ENCODE assay signal across 8 cellular contexts in the genomic region with DNA sequence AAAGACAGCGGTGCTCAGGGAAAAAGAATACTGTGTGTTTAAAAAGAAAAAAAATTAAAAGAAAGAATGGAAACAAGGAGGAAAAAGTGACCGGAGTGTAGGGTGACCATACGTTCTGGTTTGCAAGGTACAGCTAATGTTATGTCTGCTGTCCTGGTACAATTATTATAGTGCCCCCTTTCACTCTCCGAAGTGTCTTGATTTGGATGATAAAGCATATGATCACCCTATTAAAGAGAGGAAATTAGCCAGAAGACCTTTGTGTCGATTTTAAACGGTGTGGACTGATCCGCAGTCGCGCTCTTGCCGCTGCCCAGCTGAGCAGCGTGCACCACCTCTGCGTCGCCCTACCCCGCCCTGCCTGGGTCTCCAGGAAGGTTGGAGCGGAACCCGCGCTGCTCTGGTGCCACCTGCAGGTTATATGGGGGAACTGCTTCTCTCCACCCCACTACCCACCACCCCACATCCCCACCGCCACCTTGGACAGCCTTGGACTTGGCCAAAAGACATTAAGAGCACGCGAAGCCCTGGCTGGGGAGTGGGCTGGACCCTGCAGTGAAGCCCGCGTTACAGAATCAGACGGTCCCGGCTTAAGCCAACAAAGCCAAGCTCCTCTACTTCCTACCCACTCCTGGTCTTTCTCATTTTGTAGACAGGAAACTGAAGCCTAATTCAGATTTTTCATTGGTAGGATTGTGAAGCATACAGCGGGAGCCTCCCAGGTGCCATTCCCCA. TPM values are rescaled to one million over a fixed set of nuclear protein-coding genes. Genes with fewer than 3 reads are reported as not detected.
DNase-seq lines count a peak whose midpoint lies in the region; ATAC-seq and TF ChIP-seq lines count a peak whose summit lies in the region.

No MANE protein-coding gene starts in this region.

- H3K9ac ChIP-seq in BLaER1 (no peak overlapping the region; the same call in 1 of the 2 replicates), Karpas-422 (ENCODE audit: low read length) (no peak overlapping the region), neural progenitor cell (no peak overlapping the region)

- H3K79me2 ChIP-seq in Karpas-422 (ENCODE audit: low read length) (no peaks in the 10 kb centered on the region), neural progenitor cell (ENCODE audit: low read depth) (no peaks in the 10 kb centered on the region)

- H3K9me3 Mint-ChIP-seq in neural progenitor cell = peaks cover 1% of the 10 kb centered on the region
- no peaks in the 10 kb centered on the region for H3K9me3 Mint-ChIP-seq in stimulated activated naive CD8-positive, alpha-beta T cell treated with anti-CD3 and anti-CD28 coated beads, Interleukin-15, Interleukin-2, amounts not matched to agents 100 ng/mL and 50 ng/mL, for 24 hours

- peaks cover 7% of the 10 kb centered on the region for H3K4me1 Mint-ChIP-seq in neural progenitor cell
- peaks cover 9% of the 10 kb centered on the region for H3K4me1 Mint-ChIP-seq in stimulated activated naive CD8-positive, alpha-beta T cell treated with anti-CD3 and anti-CD28 coated beads, Interleukin-15, Interleukin-2, amounts not matched to agents 100 ng/mL and 50 ng/mL, for 24 hours (ENCODE audit: low read depth)

- H3K27ac Mint-ChIP-seq in neural progenitor cell = no peak overlapping the region
- H3K27ac Mint-ChIP-seq in stimulated activated naive CD8-positive, alpha-beta T cell treated with anti-CD3 and anti-CD28 coated beads, Interleukin-15, Interleukin-2, amounts not matched to agents 100 ng/mL and 50 ng/mL, for 24 hours = no peak overlapping the region

- peaks cover 4% of the 10 kb centered on the region for H3F3A ChIP-seq in neural progenitor cell (ENCODE audit: low read depth)

- peak; percentile 92 for DNase-seq in Karpas-422
- DNase-seq in RPMI7951 (ENCODE audit: low read depth) = peak; percentile 70
- DNase-seq in activated T-helper 1 cell treated with anti-CD3 and anti-CD28 coated beads, Interleukin-2, amount 50 U/mL, for 16 hours (ENCODE audit: low read depth in 1 of 2, low spot score in 1 of 2) = peak; percentile 60 to 66
- DNase-seq in fibroblast of villous mesenchyme (ENCODE audit: low read depth) = peak; percentile 71
- peak; percentile 92 for DNase-seq in neural progenitor cell (ENCODE audit: low spot score)

- TF ChIP-seq CTCF in fibroblast of villous mesenchyme (IDR thresholded peaks at IDR 0.05; ENCODE audit: insufficient read depth, low read depth, low read length) (peak; percentile 76), neural progenitor cell (IDR thresholded peaks at IDR 0.05) (peak; percentile 82)

- H3K9me3 ChIP-seq in BLaER1 (no peaks in the 10 kb centered on the region), Karpas-422 (ENCODE audit: low read length) (no peaks in the 10 kb centered on the region), neural progenitor cell (ENCODE audit: low read depth) (no peaks in the 10 kb centered on the region)

- H3K27ac ChIP-seq in BLaER1 (no peak overlapping the region), Karpas-422 (ENCODE audit: low read length) (no peak overlapping the region), neural progenitor cell (no peak overlapping the region)

- H3K36me3 Mint-ChIP-seq in neural progenitor cell = no peaks in the 10 kb centered on the region
- H3K36me3 Mint-ChIP-seq in stimulated activated naive CD8-positive, alpha-beta T cell treated with anti-CD3 and anti-CD28 coated beads, Interleukin-15, Interleukin-2, amounts not matched to agents 100 ng/mL and 50 ng/mL, for 24 hours (ENCODE audit: low read depth) = no peaks in the 10 kb centered on the region

- no peaks in the 10 kb centered on the region for H3K36me3 ChIP-seq in BLaER1
- no peaks in the 10 kb centered on the region for H3K36me3 ChIP-seq in Karpas-422 (ENCODE audit: insufficient read depth, low read length)
- no peaks in the 10 kb centered on the region for H3K36me3 ChIP-seq in neural progenitor cell

- H3K27me3 ChIP-seq in BLaER1 (no peaks in the 10 kb centered on the region), Karpas-422 (ENCODE audit: low read length) (no peaks in the 10 kb centered on the region), neural progenitor cell (peaks cover 13% of the 10 kb centered on the region)

- H3K4me1 ChIP-seq in BLaER1 = peaks cover 5% of the 10 kb centered on the region; the same call in 1 of the 2 replicates
- peaks cover 8% of the 10 kb centered on the region for H3K4me1 ChIP-seq in Karpas-422 (ENCODE audit: low read length)
- no peaks in the 10 kb centered on the region for H3K4me1 ChIP-seq in neural progenitor cell

- ATAC-seq in GM19467 (IDR thresholded peaks at IDR 0.05; ENCODE audit: unreplicated experiment) = peak; percentile 75

- peak overlapping the region; percentile 77 for H3K4me2 ChIP-seq in BLaER1
- H3K4me2 ChIP-seq in Karpas-422 (ENCODE audit: low read depth, low read length, poor library complexity, severe bottlenecking) = peak overlapping the region; percentile 33
- peak overlapping the region; percentile 73 for H3K4me2 ChIP-seq in neural progenitor cell

- peaks cover 6% of the 10 kb centered on the region for H3K27me3 Mint-ChIP-seq in neural progenitor cell (ENCODE audit: insufficient read depth, low read depth)
- peaks cover 58% of the 10 kb centered on the region for H3K27me3 Mint-ChIP-seq in stimulated activated naive CD8-positive, alpha-beta T cell treated with anti-CD3 and anti-CD28 coated beads, Interleukin-15, Interleukin-2, amounts not matched to agents 100 ng/mL and 50 ng/mL, for 24 hours

- H4K20me1 ChIP-seq in BLaER1 = no peaks in the 10 kb centered on the region
- no peaks in the 10 kb centered on the region for H4K20me1 ChIP-seq in Karpas-422 (ENCODE audit: insufficient read depth, low read depth, low read length)
- no peaks in the 10 kb centered on the region for H4K20me1 ChIP-seq in neural progenitor cell (ENCODE audit: low read depth)

- peak overlapping the region; percentile 66 for H3K4me3 Mint-ChIP-seq in neural progenitor cell
- H3K4me3 Mint-ChIP-seq in stimulated activated naive CD8-positive, alpha-beta T cell treated with anti-CD3 and anti-CD28 coated beads, Interleukin-15, Interleukin-2, amounts not matched to agents 100 ng/mL and 50 ng/mL, for 24 hours = peak overlapping the region; percentile 43

- no peak overlapping the region; the same call in 1 of the 2 replicates for H3K4me3 ChIP-seq in BLaER1
- no peak overlapping the region for H3K4me3 ChIP-seq in Karpas-422 (ENCODE audit: low read length)
- H3K4me3 ChIP-seq in fibroblast of villous mesenchyme (ENCODE audit: low read depth, low read length) = peak overlapping the region; percentile 45
- peak overlapping the region; percentile 31 for H3K4me3 ChIP-seq in neural progenitor cell

- H2AFZ ChIP-seq in Karpas-422 (ENCODE audit: low read length) (no peak overlapping the region), neural progenitor cell (replicated peaks) (peak overlapping the region; percentile 73)

- H3K9me2 ChIP-seq in Karpas-422 (replicated peaks; ENCODE audit: insufficient read depth, low read length) = no peaks in the 10 kb centered on the region

RNA-seq across cellular contexts. Expression of a gene that starts 41.2 kb away (rescaled TPM):
- total RNA-seq in Karpas-422 (2014; rRNA removed; shearing (Covaris generic); ENCODE audit: low replicate concordance) = 13.7 and 36.3 TPM in 2 replicates
- 74.8 and 86.9 TPM in 2 replicates for total RNA-seq in RPMI7951 (2014; rRNA removed; shearing (Covaris generic))
- total RNA-seq in fibroblast of villous mesenchyme = 51.2 and 70.4 TPM in 2 replicates
- 21.8 and 25.8 TPM in 2 replicates for total RNA-seq in neural progenitor cell (ENCODE audit: low replicate concordance)

Comparison
In these comparisons a context has a peak if more than half of its experiments do, and no peak if none do; other contexts are left out.
1. H3K4me3 ChIP-seq: peak in fibroblast of villous mesenchyme (single experiment) and neural progenitor cell (single experiment); none in BLaER1 (single experiment) and Karpas-422 (single experiment).
2. Peak in every context shown above with its lines, with median percentiles within 50 percentile points of each other: H3K4me2 ChIP-seq and DNase-seq.